In genomic region chr18:63367241-63367953, GRCh38 we compare ENCODE assay signal across 8 cellular contexts. TPM values are rescaled to one million over a fixed set of nuclear protein-coding genes. Genes with fewer than 3 reads are reported as not detected.
A peak's percentile ranks its signal among the peaks of the same experiment; 100 is the strongest.
DNase-seq lines count a peak whose midpoint lies in the region; ATAC-seq, FAIRE-seq and TF ChIP-seq lines count a peak whose summit lies in the region.

No MANE protein-coding gene starts in this region.

- peaks cover 0 to under 1% of the 10 kb centered on the region in 2 donors for H3K36me3 ChIP-seq in gastrocnemius medialis

- DNase-seq in NCI-H2107 (lab: John Stamatoyannopoulos, UW) (peak; percentile 99), UCSD-AML1 (lab: John Stamatoyannopoulos, UW; ENCODE audit: unreplicated experiment) (peak; percentile 97), brain pericyte (ENCODE audit: low read depth, low spot score) (peak; percentile 95), gastrocnemius medialis (peak; percentile 85 to 90)

- TF ChIP-seq POLR2A in GM18526 (IDR thresholded peaks at IDR 0.05; ENCODE audit: extremely low read depth, insufficient read length) (peak; percentile 68), gastrocnemius medialis (IDR thresholded peaks at IDR 0.05) (peak; percentile 73 to 87)

- peak in 2 of 5 experiments; percentile 12 to 26 for TF ChIP-seq CTCF in gastrocnemius medialis (IDR thresholded peaks at IDR 0.05 in 4 of 5, conservative IDR thresholded peaks at IDR 0.05 in 1 of 5)

- H3K4me3 ChIP-seq in iPS-11a (ENCODE audit: low read depth, low read length), result peak overlapping the region; percentile 83
- H3K4me3 ChIP-seq in gastrocnemius medialis, result peak overlapping the region; percentile 81 to 95 (median 90)

- in situ Hi-C loops in gastrocnemius medialis (cut with MboI; ENCODE audit: low sequenced_read_pairs in 4 of 4), result loop anchor here in 2 of 4 donors (5.0 to 10.0 kb wide), 2 partner anchors 55 to 57 kb away; partner anchors contain the start of gene VPS4B (in 2 of the 2)

- peak; percentile 83 for ATAC-seq in HG03064 (IDR thresholded peaks at IDR 0.05; ENCODE audit: low read depth, unreplicated experiment)
- ATAC-seq in gastrocnemius medialis, result peak; percentile 88 to 89

- peak; percentile 37 for FAIRE-seq in A204.1 (lab: Jason Lieb, UNC)

- peaks cover 19 to 21% of the 10 kb centered on the region in 2 donors for H3K4me1 ChIP-seq in gastrocnemius medialis

- peak overlapping the region; percentile 90 to 99 (median 97) for H3K27ac ChIP-seq in gastrocnemius medialis

- H3K27me3 ChIP-seq in gastrocnemius medialis, result no peaks in the 10 kb centered on the region

- H3K9me3 ChIP-seq in gastrocnemius medialis, result no peaks in the 10 kb centered on the region

- intact Hi-C loops in gastrocnemius medialis (cut with DNase I; ENCODE audit: low total_unique reads), result loop anchor here (1.0 to 5.0 kb wide), 5 partner anchors 47 to 1180 kb away; partner anchors contain the start of genes PHLPP1, PIGN, RELCH and VPS4B

RNA-seq across cellular contexts. Expression of gene KDSR, which starts 0.4 kb away (rescaled TPM):
- 10 to 100 TPM; 11.2 to 18.6 (median 14.4) TPM for total RNA-seq in gastrocnemius medialis

RNA-seq across cellular contexts. Expression of gene BCL2, which starts 47.8 kb away (rescaled TPM):
- 10 to 100 TPM in 2 of 4 donors, 1 to 10 TPM in 2; 6.2 to 20.4 (median 13.7) TPM for total RNA-seq in gastrocnemius medialis

RNA-seq across cellular contexts. Expression of gene VPS4B, which starts 54.9 kb away (rescaled TPM):
- total RNA-seq in gastrocnemius medialis, result 10 to 100 TPM; 13.4 to 18.2 (median 16.0) TPM

Comparison
In these comparisons a context has a peak if more than half of its experiments do, and no peak if none do; other contexts are left out.
1. Peak in every context shown above with its lines: DNase-seq, ATAC-seq, H3K4me3 ChIP-seq and H3K27ac ChIP-seq.